ENCODE assay signal across 14 cellular contexts in genomic region chr4:37188100-37188499, GRCh38. TPM values are rescaled to one million over a fixed set of nuclear protein-coding genes. Genes with fewer than 3 reads are reported as not detected.
A peak's percentile ranks its signal among the peaks of the same experiment; 100 is the strongest.
DNase-seq lines count a peak whose midpoint lies in the region; ATAC-seq, FAIRE-seq and TF ChIP-seq lines count a peak whose summit lies in the region.
"Had no signal": no experiment of that assay in that cellular context is flagged by ENCODE, and none has a peak within 500 bp of the region (broad histone marks: within the 10 kb centered on the region; RNA-seq: fewer than 3 reads in every experiment).

No MANE protein-coding gene starts in this region.

- no peak overlapping the region for H3K4me3 Mint-ChIP-seq in glutamatergic neuron (ENCODE audit: unreplicated experiment)

- peak; percentile 12 for DNase-seq in ELF-1 (ENCODE audit: low read depth, low spot score)
- DNase-seq in NB4 (ENCODE audit: low read depth): peak; percentile 38
- DNase-seq in glutamatergic neuron: no peak
- no peak for DNase-seq in NCI-H510A (lab: John Stamatoyannopoulos, UW)
- no peak for DNase-seq in RCC 7860 (ENCODE audit: low spot score)
- DNase-seq: activated T-cell treated with anti-CD3 and anti-CD28 coated beads for 4 hours, ovary, spleen had no signal

- no peak overlapping the region for H3K27ac Mint-ChIP-seq in glutamatergic neuron (ENCODE audit: unreplicated experiment)

- TF ChIP-seq CTCF in C4-2B (conservative IDR thresholded peaks at IDR 0.05): peak; percentile 69
- peak; percentile 65 for TF ChIP-seq CTCF in NB4 (IDR thresholded peaks at IDR 0.05; ENCODE audit: low read depth, low read length)
- TF ChIP-seq CTCF in glutamatergic neuron (IDR thresholded peaks at IDR 0.05; ENCODE audit: partially characterized antibody, unreplicated experiment): peak; percentile 42

- ATAC-seq in GM19023 (IDR thresholded peaks at IDR 0.05; ENCODE audit: unreplicated experiment): no peak

- H3K4me1 Mint-ChIP-seq in glutamatergic neuron (ENCODE audit: low read depth, unreplicated experiment): no peaks in the 10 kb centered on the region

- H3K4me3 ChIP-seq in NB4 (ENCODE audit: low read depth, low read length): no peak overlapping the region
- H3K4me3 ChIP-seq: ovary, spleen, thoracic aorta had no signal

- TF ChIP-seq POLR2A in NB4 (IDR thresholded peaks at IDR 0.05; ENCODE audit: extremely low read depth, insufficient read length): no peak

- no peak overlapping the region for H3K27ac ChIP-seq in C4-2B
- H3K27ac ChIP-seq: HL-60, ovary, spleen, thoracic aorta had no signal

- no peaks in the 10 kb centered on the region for H3K27me3 Mint-ChIP-seq in glutamatergic neuron (ENCODE audit: unreplicated experiment)

- H3K9me3 Mint-ChIP-seq in glutamatergic neuron (ENCODE audit: unreplicated experiment): peaks cover 2% of the 10 kb centered on the region

- no peak for FAIRE-seq in RCC 7860 (lab: Jason Lieb, UNC)
- FAIRE-seq: GM12892, GM19239 had no signal

- H3K36me3 Mint-ChIP-seq in glutamatergic neuron (ENCODE audit: unreplicated experiment): peaks cover 3% of the 10 kb centered on the region

RNA-seq across cellular contexts. Expression of gene NWD2, which starts 56.4 kb away (rescaled TPM):
- total RNA-seq in glutamatergic neuron (ENCODE audit: unreplicated experiment): 0.17 TPM
- total RNA-seq: thoracic aorta had no signal

Comparison
In these comparisons a context has a peak if more than half of its experiments do, and no peak if none do; other contexts are left out.
1. DNase-seq: peak in ELF-1 (single experiment) and NB4 (single experiment); none in glutamatergic neuron (single experiment), NCI-H510A (single experiment) and RCC 7860 (single experiment).
2. Peak in every context shown above with its lines, with median percentiles within 50 percentile points of each other: CTCF ChIP-seq.